Comparison of ENCODE assay signal across 8 cellular contexts in the genomic region with DNA sequence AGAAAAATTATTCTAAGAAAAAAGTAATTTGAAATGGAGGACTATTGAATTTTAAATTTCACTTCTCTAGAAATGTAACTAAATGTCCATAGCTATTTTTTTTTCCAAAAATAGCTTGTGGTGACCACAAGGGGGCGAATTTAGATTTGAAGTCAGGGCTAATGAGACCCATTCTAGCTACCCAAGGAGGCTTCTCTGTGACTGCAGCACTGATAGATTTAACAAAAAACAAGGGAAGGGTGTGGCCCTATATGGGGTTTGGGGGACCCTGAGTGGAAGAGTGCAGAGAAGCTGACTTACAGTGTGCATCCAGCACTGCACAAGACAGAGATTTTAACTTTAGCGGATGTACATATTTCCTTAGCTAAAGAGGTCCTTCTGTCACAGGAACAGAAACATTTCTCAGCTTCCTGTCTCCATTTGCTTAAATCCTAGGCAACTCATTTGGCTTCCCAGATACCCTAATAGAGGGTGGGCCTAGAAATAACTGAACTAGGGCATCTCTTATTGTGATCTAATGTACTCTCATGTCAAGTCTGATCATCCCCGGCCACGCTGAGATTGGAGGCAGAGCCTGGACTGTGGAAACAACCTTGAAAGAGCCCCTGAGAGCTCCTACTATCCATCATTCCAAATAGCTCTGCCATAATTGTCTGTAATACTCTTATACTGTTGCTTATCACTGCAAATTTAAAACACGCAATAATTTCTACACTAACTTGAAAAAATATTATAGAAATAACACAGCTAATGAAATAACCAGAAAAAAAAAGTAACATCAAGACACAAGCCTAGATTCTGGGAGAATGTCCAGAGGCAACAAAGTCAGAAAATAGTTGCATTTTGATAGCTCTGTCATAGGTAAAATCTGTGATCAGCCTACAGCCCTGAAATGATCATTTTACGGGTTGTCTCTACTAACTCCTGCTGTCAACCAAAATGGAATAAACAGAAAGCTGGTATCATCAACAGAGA.
DNase-seq lines count a peak whose midpoint lies in the region; ATAC-seq lines count a peak whose summit lies in the region.

No MANE protein-coding gene starts in this region.

- H3K36me3 Mint-ChIP-seq in activated CD4-positive, alpha-beta T cell treated with anti-CD3 and anti-CD28 coated beads, Interleukin-2, amount 10 ng/mL, durations not matched to agents 24 days and 14 days (ENCODE audit: low read depth), result no peaks in the 10 kb centered on the region
- H3K36me3 Mint-ChIP-seq in activated naive CD4-positive, alpha-beta T cell treated with anti-CD3 and anti-CD28 coated beads for 36 hours (ENCODE audit: low read depth), result no peaks in the 10 kb centered on the region

- no peaks in the 10 kb centered on the region for H3K9me3 Mint-ChIP-seq in activated CD4-positive, alpha-beta T cell treated with anti-CD3 and anti-CD28 coated beads, Interleukin-2, amount 10 ng/mL, durations not matched to agents 24 days and 14 days
- H3K9me3 Mint-ChIP-seq in activated naive CD4-positive, alpha-beta T cell treated with anti-CD3 and anti-CD28 coated beads for 36 hours, result no peaks in the 10 kb centered on the region

- no peak overlapping the region for H3K4me3 Mint-ChIP-seq in activated CD4-positive, alpha-beta T cell treated with anti-CD3 and anti-CD28 coated beads, Interleukin-2, amount 10 ng/mL, durations not matched to agents 24 days and 14 days
- no peak overlapping the region for H3K4me3 Mint-ChIP-seq in activated naive CD4-positive, alpha-beta T cell treated with anti-CD3 and anti-CD28 coated beads for 36 hours

- no peak overlapping the region for H3K27ac Mint-ChIP-seq in activated CD4-positive, alpha-beta T cell treated with anti-CD3 and anti-CD28 coated beads, Interleukin-2, amount 10 ng/mL, durations not matched to agents 24 days and 14 days
- H3K27ac Mint-ChIP-seq in activated naive CD4-positive, alpha-beta T cell treated with anti-CD3 and anti-CD28 coated beads for 36 hours, result no peak overlapping the region

- CTCF ChIA-PET in activated naive CD4-positive, alpha-beta T cell treated with anti-CD3 and anti-CD28 coated beads for 36 hours (lab: Charles Lee), result interaction anchor here (0.6 to 1.4 kb wide), 16 partner anchors 8 to 668 kb away, joined by 3 to 6 read pairs (median 3); no protein-coding TSS in a partner anchor

- in situ Hi-C loops in T47D (cut with HindIII; ENCODE audit: low pct_unique_long_range_greater_than_20kb, low sequenced_read_pairs), result no loop called here

- intact Hi-C loops in activated CD4-positive, alpha-beta T cell treated with anti-CD3 and anti-CD28 coated beads, Interleukin-2, amount 10 ng/mL, durations not matched to agents 24 days and 14 days (cut with micrococcal nuclease), result no loop called here
- intact Hi-C loops in activated naive CD4-positive, alpha-beta T cell treated with anti-CD3 and anti-CD28 coated beads for 36 hours (cut with micrococcal nuclease), result loop anchor here (1.0 kb wide), 1 partner anchor 605 kb away; no protein-coding TSS in a partner anchor

- peak; percentile 78 for ATAC-seq in HG02852 (IDR thresholded peaks at IDR 0.05; ENCODE audit: unreplicated experiment)

- DNase-seq in activated CD4-positive, alpha-beta T cell treated with anti-CD3 and anti-CD28 coated beads, Interleukin-2, amount 10 ng/mL, durations not matched to agents 24 days and 14 days, result peak; percentile 58
- no peak for DNase-seq in activated CD4-positive, alpha-beta T cell treated with anti-CD3 and anti-CD28 coated beads, Interleukin-2, amount 50 U/mL, for 4 hours
- DNase-seq in NCI-H510A (lab: John Stamatoyannopoulos, UW) (peak; percentile 0), T47D (ENCODE audit: low read depth in 1 of 2, low spot score in 1 of 2) (peak; percentile 3 to 52), midbrain (lab: John Stamatoyannopoulos, UW) (peak; percentile 33)
- DNase-seq in activated naive CD4-positive, alpha-beta T cell treated with anti-CD3 and anti-CD28 coated beads, Interleukin-2, amount 50 U/mL, for 16 hours, result no peak
- DNase-seq in activated naive CD4-positive, alpha-beta T cell treated with anti-CD3 and anti-CD28 coated beads for 36 hours, result no peak

- no peaks in the 10 kb centered on the region for H3K27me3 Mint-ChIP-seq in activated CD4-positive, alpha-beta T cell treated with anti-CD3 and anti-CD28 coated beads, Interleukin-2, amount 10 ng/mL, durations not matched to agents 24 days and 14 days
- peaks cover 3% of the 10 kb centered on the region for H3K27me3 Mint-ChIP-seq in activated naive CD4-positive, alpha-beta T cell treated with anti-CD3 and anti-CD28 coated beads for 36 hours (ENCODE audit: low read depth)

- no peaks in the 10 kb centered on the region for H3K4me1 Mint-ChIP-seq in activated CD4-positive, alpha-beta T cell treated with anti-CD3 and anti-CD28 coated beads, Interleukin-2, amount 10 ng/mL, durations not matched to agents 24 days and 14 days
- H3K4me1 Mint-ChIP-seq in activated naive CD4-positive, alpha-beta T cell treated with anti-CD3 and anti-CD28 coated beads for 36 hours (ENCODE audit: low read depth), result no peaks in the 10 kb centered on the region

Comparison
In these comparisons a context has a peak if more than half of its experiments do, and no peak if none do; other contexts are left out.
1. DNase-seq: peak in activated CD4-positive, alpha-beta T cell treated with anti-CD3 and anti-CD28 coated beads, Interleukin-2, amount 10 ng/mL, durations not matched to agents 24 days and 14 days (single experiment), NCI-H510A (single experiment), T47D (2 of 2) and midbrain (single experiment); none in activated CD4-positive, alpha-beta T cell treated with anti-CD3 and anti-CD28 coated beads, Interleukin-2, amount 50 U/mL, for 4 hours (0 of 2), activated naive CD4-positive, alpha-beta T cell treated with anti-CD3 and anti-CD28 coated beads, Interleukin-2, amount 50 U/mL, for 16 hours (single experiment) and activated naive CD4-positive, alpha-beta T cell treated with anti-CD3 and anti-CD28 coated beads for 36 hours (single experiment).